ENCODE assay signal across 8 cellular contexts in genomic region chr20:63894358-63895201, GRCh38. TPM values are rescaled to one million over a fixed set of nuclear protein-coding genes. Genes with fewer than 3 reads are reported as not detected.
DNase-seq lines count a peak whose midpoint lies in the region; ATAC-seq and TF ChIP-seq lines count a peak whose summit lies in the region.

Gene DNAJC5 (plus strand): TSS chr20:63895126. CDS start chr20:63928346, 33,220 bp downstream.

- intact Hi-C loops in T-helper 2 cell treated with Interferon-gamma antibody and Interleukin-4, amounts not matched to agents 100 ng/mL and 5 ng/mL, for 36 hours (cut with micrococcal nuclease) = loop anchor here (1.0 to 10.0 kb wide), 4 partner anchors 29 to 270 kb away; partner anchors contain the start of genes GMEB2, TCEA2 and TPD52L2
- intact Hi-C loops in left ventricle myocardium inferior (cut with micrococcal nuclease) (no loop called here), prostate gland (cut with DNase I) (loop anchor here (10.0 kb wide), 1 partner anchor 170 kb away; the partner anchor contains the start of gene TCEA2), upper lobe of right lung (cut with DNase I) (no loop called here)

- 2% methylated on average over 51 of the region's 82 CpGs for WGBS in prostate gland

- peaks cover 22% of the 10 kb centered on the region for H3K36me3 ChIP-seq in left ventricle myocardium inferior
- H3K36me3 ChIP-seq in prostate gland = no peaks in the 10 kb centered on the region
- peaks cover 29% of the 10 kb centered on the region for H3K36me3 ChIP-seq in upper lobe of right lung

- ATAC-seq in GM18499 (IDR thresholded peaks at IDR 0.05; ENCODE audit: insufficient read depth, unreplicated experiment) (peak; percentile 66), HG02885 (IDR thresholded peaks at IDR 0.05; ENCODE audit: poor library complexity, unreplicated experiment) (peak; percentile 91), upper lobe of right lung (peak; percentile 94)

- DNase-seq in NCI-H1694 treated with DMSO at 0.1 percent for 48 hours (lab: John Stamatoyannopoulos, UW) (peak; percentile 53), left ventricle myocardium inferior (peak; percentile 95), prostate gland (ENCODE audit: low spot score) (peak; percentile 94), upper lobe of right lung (peak; percentile 98)

- H3K27me3 ChIP-seq in left ventricle myocardium inferior (ENCODE audit: low read depth) (no peaks in the 10 kb centered on the region), prostate gland (replicated peaks; ENCODE audit: insufficient read depth) (no peaks in the 10 kb centered on the region), upper lobe of right lung (no peaks in the 10 kb centered on the region)

- H3K4me3 ChIP-seq in left ventricle myocardium inferior (peak within 1 kb of the TSS; percentile 76), prostate gland (peak within 1 kb of the TSS; percentile 46 to 55), upper lobe of right lung (peak within 1 kb of the TSS; percentile 70)

- no peaks in the 10 kb centered on the region for H3K9me3 ChIP-seq in left ventricle myocardium inferior (replicated peaks)
- H3K9me3 ChIP-seq in prostate gland = no peaks in the 10 kb centered on the region
- H3K9me3 ChIP-seq in upper lobe of right lung = no peaks in the 10 kb centered on the region

- TF ChIP-seq CTCF in left ventricle myocardium inferior (IDR thresholded peaks at IDR 0.05; ENCODE audit: borderline replicate concordance) (no peak), prostate gland (IDR thresholded peaks at IDR 0.05) (peak in 1 of 4 experiments; percentile 20), upper lobe of right lung (IDR thresholded peaks at IDR 0.05) (no peak)

- H3K4me1 ChIP-seq in left ventricle myocardium inferior = peaks cover 57% of the 10 kb centered on the region
- peaks cover 17% of the 10 kb centered on the region for H3K4me1 ChIP-seq in prostate gland (replicated peaks)
- H3K4me1 ChIP-seq in upper lobe of right lung = peaks cover 29% of the 10 kb centered on the region

- H3K27ac ChIP-seq in angular gyrus (ENCODE audit: low read depth, low read length) (peak within 1 kb of the TSS; percentile 82), left ventricle myocardium inferior (replicated peaks) (peak within 1 kb of the TSS; percentile 86), prostate gland (peak within 1 kb of the TSS; percentile 77 to 82), upper lobe of right lung (peak within 1 kb of the TSS; percentile 86)

- TF ChIP-seq POLR2A in prostate gland (IDR thresholded peaks at IDR 0.05) = peak; percentile 77

RNA-seq across cellular contexts. Expression of gene DNAJC5, which starts in this region (rescaled TPM):
- total RNA-seq in T-helper 2 cell treated with Interferon-gamma antibody and Interleukin-4, amounts not matched to agents 100 ng/mL and 5 ng/mL, for 36 hours = 50.4 and 53.8 TPM in 2 replicates
- 42.8 TPM for total RNA-seq in left ventricle myocardium inferior
- 10 to 100 TPM; 44.4 to 66.6 TPM for total RNA-seq in prostate gland
- total RNA-seq in upper lobe of right lung = 49.8 TPM

Comparison
In these comparisons a context has a peak if more than half of its experiments do, and no peak if none do; other contexts are left out.
1. Peak in every context shown above with its lines: DNase-seq, ATAC-seq, H3K4me3 ChIP-seq and H3K27ac ChIP-seq.
2. intact Hi-C loops: an anchor here in T-helper 2 cell treated with Interferon-gamma antibody and Interleukin-4, amounts not matched to agents 100 ng/mL and 5 ng/mL, for 36 hours (1.0 to 10.0 kb wide) and prostate gland (10.0 kb wide); none called in left ventricle myocardium inferior and upper lobe of right lung.